In the genomic region with DNA sequence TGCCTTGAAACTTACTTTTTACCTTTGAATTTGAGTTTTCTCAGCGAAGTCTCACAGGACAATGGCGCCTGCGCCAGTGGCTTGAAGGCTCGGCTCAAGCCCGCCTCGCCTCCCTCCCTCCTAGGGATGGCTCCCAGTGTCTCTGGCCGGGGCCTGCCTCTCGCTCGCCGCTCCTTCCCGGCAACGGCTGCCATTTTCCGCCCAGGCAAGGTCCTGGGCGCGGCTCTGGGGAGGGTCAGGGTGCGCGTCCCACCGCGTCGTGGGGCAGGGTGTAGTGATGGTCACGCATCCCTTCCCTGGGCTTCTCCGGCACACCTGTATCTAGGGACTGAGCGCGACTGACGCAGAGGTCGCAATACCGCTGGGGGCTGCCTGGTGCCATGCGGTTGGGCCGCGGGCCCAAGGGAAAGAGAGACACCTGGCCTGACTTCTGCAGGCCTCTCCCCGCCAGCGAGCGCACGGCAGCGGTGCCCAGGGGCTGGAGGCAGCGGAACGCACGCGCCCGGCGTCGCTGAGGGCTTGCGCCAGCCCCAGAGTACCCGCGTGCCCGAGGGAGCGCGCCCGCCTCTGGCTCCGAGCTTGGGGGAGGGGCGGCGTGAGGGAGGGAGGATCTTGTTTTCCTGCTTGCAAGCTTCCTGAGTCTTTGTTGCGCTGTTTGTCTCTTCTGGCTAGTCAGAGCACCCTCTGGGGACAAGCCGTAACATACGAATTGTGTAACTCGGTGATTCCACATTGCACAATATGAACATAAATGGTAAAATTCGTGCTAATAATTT, we compare ENCODE assay signal across 8 cellular contexts. TPM values are rescaled to one million over a fixed set of nuclear protein-coding genes. Genes with fewer than 3 reads are reported as not detected.
DNase-seq lines count a peak whose midpoint lies in the region; ATAC-seq and TF ChIP-seq lines count a peak whose summit lies in the region.

No MANE protein-coding gene starts in this region.

- DNase-seq in GM04503 (ENCODE audit: low read depth) (peak; percentile 63), NCI-H1930 (lab: John Stamatoyannopoulos, UW) (peak; percentile 78 to 79), dorsolateral prefrontal cortex (peak; percentile 87 to 93 (median 90)), left colon (peak; percentile 89), NCI-H1105 (lab: John Stamatoyannopoulos, UW) (no peak), GM19240 (ENCODE audit: insufficient read length, low spot score) (no peak)
- DNase-seq in activated CD4-positive, alpha-beta T cell treated with anti-CD3 and anti-CD28 coated beads, Interleukin-2, amount 50 U/mL, for 48 hours: peak; percentile 75 to 79
- DNase-seq in stimulated activated CD4-positive, alpha-beta T cell treated with anti-CD3 and anti-CD28 coated beads, Interleukin-15, amount 100 ng/mL, for 24 hours: peak; percentile 82

- H3K27ac ChIP-seq in dorsolateral prefrontal cortex: peak overlapping the region; percentile 80 to 99 (median 97)

- ATAC-seq in left colon: peak; percentile 97

- no peaks in the 10 kb centered on the region for H3K27me3 ChIP-seq in dorsolateral prefrontal cortex

- peak in 47 of 56 donors; percentile 11 to 71 (median 40) for TF ChIP-seq CTCF in dorsolateral prefrontal cortex (IDR thresholded peaks at IDR 0.05 in 54 of 56, conservative IDR thresholded peaks at IDR 0.05 in 2 of 56; ENCODE audit: low read depth in 1 of 56, partially characterized antibody in 56 of 56)

- intact Hi-C loops in dorsolateral prefrontal cortex (cut with DNase I) (loop anchor here (1.0 to 10.0 kb wide), 4 partner anchors 20 to 668 kb away; a partner anchor contains a TSS), left colon (cut with DNase I, micrococcal nuclease) (loop anchor here in 1 of 2 donors (10.0 kb wide), 1 partner anchor 128 kb away; no protein-coding TSS in a partner anchor)

- peak overlapping the region; percentile 50 to 93 (median 77) for H3K4me3 ChIP-seq in dorsolateral prefrontal cortex

RNA-seq across cellular contexts. Expression of a gene that starts 20.7 kb away (rescaled TPM):
- total RNA-seq in dorsolateral prefrontal cortex (100 to 1,000 TPM in 62 of 120 experiments, 10 to 100 TPM in 58; 63.2 to 136 (median 101) TPM), left colon (10 to 100 TPM; 51.2 to 55.3 TPM)

RNA-seq across cellular contexts. Expression of a gene that starts 27.3 kb away (rescaled TPM):
- total RNA-seq in dorsolateral prefrontal cortex (10 to 100 TPM; 18.4 to 49.4 (median 29.8) TPM), left colon (10 to 100 TPM; 24.6 to 32.2 TPM)

RNA-seq across cellular contexts. Expression of a gene that starts 51.7 kb away (rescaled TPM):
- total RNA-seq in dorsolateral prefrontal cortex: 10 to 100 TPM in 1 of 120 experiments, 1 to 10 TPM in 119; 1.2 to 12.9 (median 4.6) TPM
- total RNA-seq in left colon: 100 to 1,000 TPM; 118 to 124 TPM

Comparison
In these comparisons a context has a peak if more than half of its experiments do, and no peak if none do; other contexts are left out.
1. DNase-seq: peak in GM04503 (single experiment), NCI-H1930 (2 of 2), activated CD4-positive, alpha-beta T cell treated with anti-CD3 and anti-CD28 coated beads, Interleukin-2, amount 50 U/mL, for 48 hours (2 of 2), dorsolateral prefrontal cortex (10 of 10), left colon (2 of 2) and stimulated activated CD4-positive, alpha-beta T cell treated with anti-CD3 and anti-CD28 coated beads, Interleukin-15, amount 100 ng/mL, for 24 hours (single experiment); none in NCI-H1105 (single experiment) and GM19240 (single experiment).
2. RNA of a gene that starts 51.7 kb away (total RNA-seq): 118 to 124 TPM in left colon; 1.2 to 12.9 TPM in dorsolateral prefrontal cortex; every median in the first group is over 4 times any median in the second.